Comparison of ENCODE assay signal across 1 cellular context in genomic region chr2:229784791-229785190, GRCh38.
TF ChIP-seq lines count a peak whose summit lies in the region.

No MANE protein-coding gene starts in this region.

TF ChIP-seq in IMR-90, 13 proteins besides CTCF, POLR2A, EP300 and RAD21:
- TF ChIP-seq, protein P1, sequence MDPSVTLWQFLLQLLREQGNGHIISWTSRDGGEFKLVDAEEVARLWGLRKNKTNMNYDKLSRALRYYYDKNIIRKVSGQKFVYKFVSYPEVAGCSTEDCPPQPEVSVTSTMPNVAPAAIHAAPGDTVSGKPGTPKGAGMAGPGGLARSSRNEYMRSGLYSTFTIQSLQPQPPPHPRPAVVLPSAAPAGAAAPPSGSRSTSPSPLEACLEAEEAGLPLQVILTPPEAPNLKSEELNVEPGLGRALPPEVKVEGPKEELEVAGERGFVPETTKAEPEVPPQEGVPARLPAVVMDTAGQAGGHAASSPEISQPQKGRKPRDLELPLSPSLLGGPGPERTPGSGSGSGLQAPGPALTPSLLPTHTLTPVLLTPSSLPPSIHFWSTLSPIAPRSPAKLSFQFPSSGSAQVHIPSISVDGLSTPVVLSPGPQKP (IDR thresholded peaks at IDR 0.05; ENCODE audit: borderline replicate concordance, low read depth, low read length) = no peak
- TF ChIP-seq RFX5 (IDR thresholded peaks at IDR 0.05; ENCODE audit: low read depth, low read length) = no peak
- no peak for TF ChIP-seq FOS (IDR thresholded peaks at IDR 0.05; ENCODE audit: low read depth, low read length)
- TF ChIP-seq CEBPB (IDR thresholded peaks at IDR 0.05; ENCODE audit: low read depth, low read length) = no peak
- no peak for TF ChIP-seq NFE2L2 (IDR thresholded peaks at IDR 0.05; ENCODE audit: low read depth, low read length)
- no peak for TF ChIP-seq RCOR1 (IDR thresholded peaks at IDR 0.05; ENCODE audit: insufficient replicate concordance, low read length)
- TF ChIP-seq CHD1 (IDR thresholded peaks at IDR 0.05; ENCODE audit: low read depth, low read length) = no peak
- TF ChIP-seq, protein P2, sequence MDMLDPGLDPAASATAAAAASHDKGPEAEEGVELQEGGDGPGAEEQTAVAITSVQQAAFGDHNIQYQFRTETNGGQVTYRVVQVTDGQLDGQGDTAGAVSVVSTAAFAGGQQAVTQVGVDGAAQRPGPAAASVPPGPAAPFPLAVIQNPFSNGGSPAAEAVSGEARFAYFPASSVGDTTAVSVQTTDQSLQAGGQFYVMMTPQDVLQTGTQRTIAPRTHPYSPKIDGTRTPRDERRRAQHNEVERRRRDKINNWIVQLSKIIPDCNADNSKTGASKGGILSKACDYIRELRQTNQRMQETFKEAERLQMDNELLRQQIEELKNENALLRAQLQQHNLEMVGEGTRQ (IDR thresholded peaks at IDR 0.05; ENCODE audit: low read depth, low read length) = no peak
- TF ChIP-seq BHLHE40 (IDR thresholded peaks at IDR 0.05; ENCODE audit: low read depth, low read length) = no peak
- no peak for TF ChIP-seq MAZ (IDR thresholded peaks at IDR 0.05; ENCODE audit: borderline replicate concordance, low read depth, low read length)
- TF ChIP-seq MXI1 (IDR thresholded peaks at IDR 0.05; ENCODE audit: borderline replicate concordance, low read depth, low read length) = no peak
- no peak for TF ChIP-seq MAFK (IDR thresholded peaks at IDR 0.05; ENCODE audit: low read depth, low read length)
- no peak for TF ChIP-seq SMC3 (IDR thresholded peaks at IDR 0.05; ENCODE audit: low read depth, low read length)
